10 cellular contexts compared by ENCODE assay signal in genomic region chr1:218480137-218480536, GRCh38.
DNase-seq lines count a peak whose midpoint lies in the region; ATAC-seq, FAIRE-seq and TF ChIP-seq lines count a peak whose summit lies in the region.
"Had no signal": no experiment of that assay in that cellular context is flagged by ENCODE, and none has a peak within 500 bp of the region (broad histone marks: within the 10 kb centered on the region; RNA-seq: fewer than 3 reads in every experiment).

No MANE protein-coding gene starts in this region.

- H3K9me3 ChIP-seq in adipocyte (ENCODE audit: control insufficient read depth, low read length) = no peaks in the 10 kb centered on the region
- H3K9me3 ChIP-seq in psoas muscle = no peaks in the 10 kb centered on the region

- WGBS in psoas muscle, 3 donors = 27 to 44% (median 31%) methylated on average over 3 of the region's 3 CpGs

- H3K36me3 ChIP-seq in adipocyte (ENCODE audit: control insufficient read depth, insufficient read depth, low read length, severe bottlenecking) = no peaks in the 10 kb centered on the region
- no peaks in the 10 kb centered on the region for H3K36me3 ChIP-seq in psoas muscle (ENCODE audit: insufficient read depth in 1 of 2, low read depth in 1 of 2)

- no peaks in the 10 kb centered on the region for H3K4me1 Mint-ChIP-seq in stimulated activated memory B cell treated with anti-CD40 and anti-IgM and Interleukin-4, amounts not matched to agents 10 μg/mL and 1 μg/mL and 100 μg/mL, for 72 hours

- no peaks in the 10 kb centered on the region for H3K36me3 Mint-ChIP-seq in stimulated activated memory B cell treated with anti-CD40 and anti-IgM and Interleukin-4, amounts not matched to agents 10 μg/mL and 1 μg/mL and 100 μg/mL, for 72 hours

- intact Hi-C loops in psoas muscle (cut with DNase I) (loop anchor here in 1 of 2 donors (10.0 kb wide), 1 partner anchor 135 kb away; the partner anchor contains the start of gene TGFB2), posterior vena cava (cut with DNase I) (no loop called here)

- H3K27ac Mint-ChIP-seq in stimulated activated memory B cell treated with anti-CD40 and anti-IgM and Interleukin-4, amounts not matched to agents 10 μg/mL and 1 μg/mL and 100 μg/mL, for 72 hours = no peak overlapping the region

- DNase-seq in D721Med (ENCODE audit: insufficient read length, low spot score) (no peak), adipocyte (ENCODE audit: low read depth) (peak; percentile 72), foreskin keratinocyte (peak; percentile 95 to 98), psoas muscle (no peak), posterior vena cava (ENCODE audit: low spot score) (no peak)
- DNase-seq: MV-4-11, SHP77 had no signal

- H3K9me3 Mint-ChIP-seq in stimulated activated memory B cell treated with anti-CD40 and anti-IgM and Interleukin-4, amounts not matched to agents 10 μg/mL and 1 μg/mL and 100 μg/mL, for 72 hours = no peaks in the 10 kb centered on the region

- H3K4me1 ChIP-seq in adipocyte (ENCODE audit: control insufficient read depth, insufficient read depth, low read length) = peaks cover 41% of the 10 kb centered on the region
- H3K4me1 ChIP-seq in foreskin keratinocyte = peaks cover 36% of the 10 kb centered on the region
- H3K4me1 ChIP-seq in psoas muscle = peaks cover 46% of the 10 kb centered on the region

- FAIRE-seq in D721Med (lab: Jason Lieb, UNC) = peak; percentile 16

- H3K27ac ChIP-seq in foreskin keratinocyte (peak overlapping the region; percentile 62), psoas muscle (peak overlapping the region; percentile 86)

- H3K9ac ChIP-seq in adipocyte (ENCODE audit: low read length) = no peak overlapping the region

- H3K4me3 ChIP-seq in adipocyte (ENCODE audit: low read length) = no peak overlapping the region
- H3K4me3 ChIP-seq in psoas muscle = no peak overlapping the region

- H3K27me3 Mint-ChIP-seq in stimulated activated memory B cell treated with anti-CD40 and anti-IgM and Interleukin-4, amounts not matched to agents 10 μg/mL and 1 μg/mL and 100 μg/mL, for 72 hours = no peaks in the 10 kb centered on the region

- H3K27me3 ChIP-seq in adipocyte (replicated peaks; ENCODE audit: control insufficient read depth, insufficient read depth, low read length) (no peaks in the 10 kb centered on the region), foreskin keratinocyte (no peaks in the 10 kb centered on the region), psoas muscle (ENCODE audit: insufficient read depth in 3 of 3, low read length in 2 of 3) (no peaks in the 10 kb centered on the region)

- peak; percentile 93 for ATAC-seq in foreskin keratinocyte
- peak; percentile 41 to 66 (median 54) for ATAC-seq in psoas muscle
- no peak for ATAC-seq in HG02623 (IDR thresholded peaks at IDR 0.05; ENCODE audit: unreplicated experiment)
- no peak for ATAC-seq in stimulated activated memory B cell treated with anti-CD40 and anti-IgM and Interleukin-4, amounts not matched to agents 10 μg/mL and 1 μg/mL and 100 μg/mL, for 72 hours
- no peak for ATAC-seq in HG02973 (IDR thresholded peaks at IDR 0.05; ENCODE audit: unreplicated experiment)

- TF ChIP-seq CTCF in D721Med (IDR thresholded peaks at IDR 0.05; ENCODE audit: insufficient read depth, missing control alignments) (no peak), foreskin keratinocyte (conservative IDR thresholded peaks at IDR 0.05) (no peak), psoas muscle (IDR thresholded peaks at IDR 0.05) (no peak)

- no peak overlapping the region for H3K4me3 Mint-ChIP-seq in stimulated activated memory B cell treated with anti-CD40 and anti-IgM and Interleukin-4, amounts not matched to agents 10 μg/mL and 1 μg/mL and 100 μg/mL, for 72 hours

Comparison
In these comparisons a context has a peak if more than half of its experiments do, and no peak if none do; other contexts are left out.
1. DNase-seq: peak in adipocyte (single experiment) and foreskin keratinocyte (2 of 2); none in D721Med (single experiment), psoas muscle (0 of 2) and posterior vena cava (single experiment).
2. ATAC-seq: peak in foreskin keratinocyte (single experiment) and psoas muscle (4 of 4); none in HG02623 (single experiment), stimulated activated memory B cell treated with anti-CD40 and anti-IgM and Interleukin-4, amounts not matched to agents 10 μg/mL and 1 μg/mL and 100 μg/mL, for 72 hours (single experiment) and HG02973 (single experiment).